Comparison of ENCODE assay signal across 8 cellular contexts in genomic region chr22:20885557-20886323, GRCh38. TPM values are rescaled to one million over a fixed set of nuclear protein-coding genes. Genes with fewer than 3 reads are reported as not detected.
DNase-seq lines count a peak whose midpoint lies in the region; ATAC-seq and TF ChIP-seq lines count a peak whose summit lies in the region.

No MANE protein-coding gene starts in this region.

- no peak overlapping the region for H2BK5ac ChIP-seq in trophoblast cell (ENCODE audit: low read depth, low read length, poor library complexity)

- H3K79me1 ChIP-seq in trophoblast cell (ENCODE audit: low read length): peaks cover 3% of the 10 kb centered on the region

- H2BK120ac ChIP-seq in trophoblast cell (ENCODE audit: insufficient read depth, low read length, poor library complexity): no peak overlapping the region

- no peak overlapping the region for H2AK5ac ChIP-seq in trophoblast cell (ENCODE audit: low read length)

- H3K79me2 ChIP-seq in trophoblast cell (ENCODE audit: control insufficient read depth, insufficient read depth, low read length, poor library complexity): no peaks in the 10 kb centered on the region

- no peak overlapping the region for H4K91ac ChIP-seq in trophoblast cell (ENCODE audit: low read depth, low read length)

- WGBS in trophoblast cell (ENCODE audit: extremely low coverage, insufficient coverage, insufficient read length): no CpG with 5 or more reads among the region's 10 CpGs
- WGBS in aorta, 2 donors: 16 to 17% methylated on average over 10 of the region's 10 CpGs

- intact Hi-C loops in left cardiac atrium (cut with DNase I): loop anchor here in 1 of 2 donors (10.0 kb wide), 1 partner anchor 81 kb away; no protein-coding TSS in a partner anchor
- intact Hi-C loops in aorta (cut with DNase I): loop anchor here in 1 of 2 donors (1.0 to 5.0 kb wide), 2 partner anchors 32 to 97 kb away; partner anchors contain the start of genes CRKL and LZTR1

- H3K27ac ChIP-seq in RWPE2 (ENCODE audit: poor library complexity, severe bottlenecking): no peak overlapping the region
- H3K27ac ChIP-seq in trophoblast cell (ENCODE audit: low read depth, low read length): peak overlapping the region; percentile 1
- peak overlapping the region in 1 of 2 donors; percentile 13 for H3K27ac ChIP-seq in aorta (ENCODE audit: low read depth in 1 of 2, low read length in 2 of 2)

- no peak overlapping the region for H3K23ac ChIP-seq in trophoblast cell (ENCODE audit: low read length)

- H3K18ac ChIP-seq in trophoblast cell (ENCODE audit: low read length): no peak overlapping the region

- H3K9me3 ChIP-seq in RWPE2 (ENCODE audit: severe bottlenecking): no peaks in the 10 kb centered on the region
- peaks cover 4% of the 10 kb centered on the region for H3K9me3 ChIP-seq in trophoblast cell (ENCODE audit: insufficient read depth, low read depth, low read length)
- no peaks in the 10 kb centered on the region for H3K9me3 ChIP-seq in aorta (ENCODE audit: control insufficient read depth, low read length)

- peaks cover 52% of the 10 kb centered on the region for H3K36me3 ChIP-seq in RWPE2 (ENCODE audit: low read depth)
- peaks cover 29 to 36% of the 10 kb centered on the region in 2 experiments for H3K36me3 ChIP-seq in trophoblast cell (ENCODE audit: control insufficient read depth in 1 of 2, insufficient read depth in 2 of 2, low read length in 2 of 2)
- H3K36me3 ChIP-seq in aorta (ENCODE audit: control insufficient read depth in 1 of 2, insufficient read depth in 2 of 2, low read length in 1 of 2): peaks cover 0 to 12% of the 10 kb centered on the region in 2 donors

- H3K4me1 ChIP-seq in RWPE2 (ENCODE audit: insufficient read depth, poor library complexity, severe bottlenecking) (peaks cover 9% of the 10 kb centered on the region), trophoblast cell (ENCODE audit: control insufficient read depth in 1 of 2, insufficient read depth in 2 of 2, low read length in 2 of 2) (peaks cover 3 to 19% of the 10 kb centered on the region in 2 experiments), aorta (ENCODE audit: control insufficient read depth in 1 of 2, insufficient read depth in 2 of 2, low read length in 2 of 2) (no peaks in the 10 kb centered on the region)

- DNase-seq in Daoy (ENCODE audit: low read depth) (peak; percentile 77), RWPE2 (ENCODE audit: low spot score) (peak; percentile 72), amniotic stem cell (lab: John Stamatoyannopoulos, UW) (peak; percentile 72), left cardiac atrium (peak; percentile 86), trophoblast cell (peak; percentile 98 to 99), aorta (peak; percentile 89 to 93)

- H2AFZ ChIP-seq in trophoblast cell (ENCODE audit: insufficient read depth, low read length, poor library complexity): no peak overlapping the region

- peak overlapping the region; percentile 13 for H3K4me2 ChIP-seq in trophoblast cell (ENCODE audit: low read length)

- H3K27me3 ChIP-seq in RWPE2 (ENCODE audit: insufficient read depth, poor library complexity, severe bottlenecking) (no peaks in the 10 kb centered on the region), trophoblast cell (ENCODE audit: insufficient read depth, low read length) (no peaks in the 10 kb centered on the region), aorta (ENCODE audit: control insufficient read depth in 1 of 2, insufficient read depth in 2 of 2, low read length in 1 of 2) (no peaks in the 10 kb centered on the region)

- H4K8ac ChIP-seq in trophoblast cell (ENCODE audit: low read depth, low read length): no peak overlapping the region

- no peak overlapping the region for H3K4me3 ChIP-seq in RWPE2 (ENCODE audit: severe bottlenecking)
- no peak overlapping the region for H3K4me3 ChIP-seq in trophoblast cell (ENCODE audit: low read depth, low read length)
- no peak overlapping the region for H3K4me3 ChIP-seq in aorta (ENCODE audit: low read length in 2 of 2)

- ATAC-seq in RWPE2 (ENCODE audit: low read depth) (peak; percentile 95), left cardiac atrium (peak; percentile 96 to 97), aorta (ENCODE audit: low FRiP score) (peak; percentile 94), GM19035 (IDR thresholded peaks at IDR 0.05; ENCODE audit: unreplicated experiment) (no peak)

- H3K14ac ChIP-seq in trophoblast cell (ENCODE audit: low read length): no peak overlapping the region

- H2BK12ac ChIP-seq in trophoblast cell (ENCODE audit: low read length): no peak overlapping the region

- H4K12ac ChIP-seq in trophoblast cell (ENCODE audit: low read depth, low read length): no peak overlapping the region

- H3K4ac ChIP-seq in trophoblast cell (ENCODE audit: low read depth, low read length): no peak overlapping the region

- no peak overlapping the region for H3K9ac ChIP-seq in trophoblast cell (ENCODE audit: low read length)

- peak; percentile 97 for TF ChIP-seq CTCF in LNCAP (IDR thresholded peaks at IDR 0.05)
- TF ChIP-seq CTCF in RWPE2 (IDR thresholded peaks at IDR 0.05; ENCODE audit: poor library complexity, severe bottlenecking): peak; percentile 92

RNA-seq across cellular contexts. Expression of gene SNAP29, which starts 26.9 kb away (rescaled TPM):
- 5.4 and 6.6 TPM in 2 replicates for total RNA-seq in Daoy (2014; rRNA removed; shearing (Covaris generic))
- 10 to 100 TPM; 25.4 to 27.9 TPM for total RNA-seq in left cardiac atrium
- 42.7 and 45.7 TPM in 2 replicates for polyA plus RNA-seq in trophoblast cell (2013)
- total RNA-seq in aorta: 10 to 100 TPM; 21.7 to 25.5 TPM
- polyA plus RNA-seq in aorta: 10 to 100 TPM; 19.2 to 22.9 TPM

RNA-seq across cellular contexts. Expression of gene PI4KA, which starts 27.1 kb away (rescaled TPM):
- 13.0 and 15.7 TPM in 2 replicates for total RNA-seq in Daoy (2014; rRNA removed; shearing (Covaris generic))
- 10 to 100 TPM; 52.6 to 57.5 TPM for total RNA-seq in left cardiac atrium
- polyA plus RNA-seq in trophoblast cell (2013): 29.7 and 32.4 TPM in 2 replicates
- 100 to 1,000 TPM in 1 of 2 donors, 10 to 100 TPM in 1; 88.6 to 107 TPM for total RNA-seq in aorta
- 10 to 100 TPM; 21.9 to 61.0 TPM for polyA plus RNA-seq in aorta

RNA-seq across cellular contexts. Expression of gene CRKL, which starts 31.5 kb away (rescaled TPM):
- 32.2 and 33.8 TPM in 2 replicates for total RNA-seq in Daoy (2014; rRNA removed; shearing (Covaris generic))
- total RNA-seq in left cardiac atrium (10 to 100 TPM; 48.7 to 50.2 TPM), aorta (10 to 100 TPM; 36.2 to 45.9 TPM)
- 43.3 and 44.5 TPM in 2 replicates for polyA plus RNA-seq in trophoblast cell (2013)
- 10 to 100 TPM in 1 of 2 donors, 1 to 10 TPM in 1; 9.5 to 14.4 TPM for polyA plus RNA-seq in aorta
